In the genomic region with DNA sequence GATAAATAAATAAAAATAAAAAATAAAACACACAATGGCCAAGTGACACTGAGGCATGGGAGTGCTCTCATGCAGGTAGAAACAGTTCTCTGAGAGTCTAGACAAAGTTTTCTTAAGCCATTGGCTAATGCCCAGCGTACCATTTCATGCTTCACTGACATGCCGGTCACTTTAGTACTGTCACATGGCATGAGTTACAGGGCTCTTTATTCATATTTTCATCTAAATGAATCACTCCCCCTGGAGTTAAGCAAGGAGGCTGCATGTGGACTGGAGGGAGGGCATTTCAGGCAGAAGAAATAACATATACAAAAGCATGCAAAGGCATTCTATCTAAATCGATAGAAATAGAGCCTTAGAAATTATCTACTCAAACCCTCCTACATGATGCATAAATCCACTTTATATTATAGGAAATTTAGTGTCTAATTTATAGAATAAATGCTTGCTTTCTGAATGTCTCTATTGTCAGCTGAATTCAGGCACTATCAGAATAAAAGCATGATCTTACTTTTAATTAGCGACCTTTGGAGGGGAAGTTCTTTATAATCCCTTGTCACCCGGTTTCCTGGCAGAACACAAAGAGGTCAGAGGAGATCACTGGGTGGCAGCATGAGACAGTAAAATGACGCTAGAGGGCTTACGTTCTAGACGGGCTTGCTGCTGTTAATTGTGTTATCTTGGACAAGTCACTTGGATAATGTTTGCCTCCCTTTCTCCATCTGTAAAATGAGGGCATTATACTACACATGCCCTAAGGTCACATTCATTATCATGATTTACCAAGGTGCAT, we compare ENCODE assay signal across 9 cellular contexts. TPM values are rescaled to one million over a fixed set of nuclear protein-coding genes. Genes with fewer than 3 reads are reported as not detected.
DNase-seq lines count a peak whose midpoint lies in the region; ATAC-seq and TF ChIP-seq lines count a peak whose summit lies in the region.
"Had no signal": no experiment of that assay in that cellular context is flagged by ENCODE, and none has a peak within 500 bp of the region (broad histone marks: within the 10 kb centered on the region; RNA-seq: fewer than 3 reads in every experiment).

No MANE protein-coding gene starts in this region.

- ATAC-seq in HG03139 (IDR thresholded peaks at IDR 0.05; ENCODE audit: unreplicated experiment) (no peak), HG02588 (IDR thresholded peaks at IDR 0.05; ENCODE audit: unreplicated experiment) (no peak)
- ATAC-seq: naive thymus-derived CD8-positive, alpha-beta T cell had no signal

- H3K9me2 ChIP-seq in SU-DHL-6 (replicated peaks; ENCODE audit: insufficient read depth, low read length) = no peaks in the 10 kb centered on the region

- H3F3A ChIP-seq in SU-DHL-6 (ENCODE audit: insufficient read depth) = no peaks in the 10 kb centered on the region

- H3K27ac Mint-ChIP-seq in HFFc6 = no peak overlapping the region
- no peak overlapping the region for H3K27ac Mint-ChIP-seq in mesothelial cell of epicardium
- H3K27ac Mint-ChIP-seq: naive thymus-derived CD8-positive, alpha-beta T cell had no signal

- no peak overlapping the region for H3K4me3 ChIP-seq in SU-DHL-6 (ENCODE audit: insufficient read depth, low read length, poor library complexity, severe bottlenecking)

- H3K9me3 Mint-ChIP-seq in HFFc6 (no peaks in the 10 kb centered on the region), mesothelial cell of epicardium (no peaks in the 10 kb centered on the region)
- H3K9me3 Mint-ChIP-seq: naive thymus-derived CD8-positive, alpha-beta T cell had no signal

- H3K27me3 Mint-ChIP-seq in HFFc6 (ENCODE audit: insufficient read depth) (peaks cover 31% of the 10 kb centered on the region), mesothelial cell of epicardium (ENCODE audit: low read depth) (peaks cover 59% of the 10 kb centered on the region)

- DNase-seq in CD1c-positive myeloid dendritic cell (ENCODE audit: extremely low spot score) (peak; percentile 36), HFFc6 (peak; percentile 9), iPS-NIHi7 (ENCODE audit: extremely low spot score) (peak; percentile 50), caudate nucleus (lab: John Stamatoyannopoulos, UW) (no peak), mesothelial cell of epicardium (ENCODE audit: low spot score in 2 of 2, unreplicated experiment in 2 of 2) (no peak)

- no peaks in the 10 kb centered on the region for H4K20me1 ChIP-seq in SU-DHL-6 (ENCODE audit: low read depth, low read length)

- no peak overlapping the region for H3K9ac ChIP-seq in SU-DHL-6 (ENCODE audit: low read length)

- H3K4me2 ChIP-seq in SU-DHL-6 (ENCODE audit: low read depth, low read length, poor library complexity, severe bottlenecking) = no peak overlapping the region

- H3K9me3 ChIP-seq in SU-DHL-6 (ENCODE audit: insufficient read depth, low read length) = no peaks in the 10 kb centered on the region

- H3K27ac ChIP-seq in SU-DHL-6 (ENCODE audit: low read depth, low read length) (no peak overlapping the region), caudate nucleus (ENCODE audit: low read depth, low read length) (no peak overlapping the region)

- H3K36me3 Mint-ChIP-seq in HFFc6 (ENCODE audit: low read depth) (no peaks in the 10 kb centered on the region), mesothelial cell of epicardium (no peaks in the 10 kb centered on the region)
- H3K36me3 Mint-ChIP-seq: naive thymus-derived CD8-positive, alpha-beta T cell had no signal

- no peaks in the 10 kb centered on the region for H3K79me2 ChIP-seq in SU-DHL-6 (ENCODE audit: insufficient read depth, low read length)

- H3K27me3 ChIP-seq in SU-DHL-6 (ENCODE audit: low read length) = no peaks in the 10 kb centered on the region

- no peaks in the 10 kb centered on the region for H3K4me1 Mint-ChIP-seq in HFFc6 (ENCODE audit: low read depth)
- H3K4me1 Mint-ChIP-seq in mesothelial cell of epicardium = no peaks in the 10 kb centered on the region
- H3K4me1 Mint-ChIP-seq: naive thymus-derived CD8-positive, alpha-beta T cell had no signal

- H3K4me3 Mint-ChIP-seq in HFFc6 (no peak overlapping the region), mesothelial cell of epicardium (no peak overlapping the region)
- H3K4me3 Mint-ChIP-seq: naive thymus-derived CD8-positive, alpha-beta T cell had no signal

- TF ChIP-seq CTCF in HFFc6 (IDR thresholded peaks at IDR 0.05) = peak; percentile 45
- peak; percentile 12 for TF ChIP-seq CTCF in SU-DHL-6 (IDR thresholded peaks at IDR 0.05; ENCODE audit: insufficient read depth, low read length, poor library complexity, severe bottlenecking)
- TF ChIP-seq CTCF in mesothelial cell of epicardium (IDR thresholded peaks at IDR 0.05; ENCODE audit: unreplicated experiment) = no peak

- H3K36me3 ChIP-seq in SU-DHL-6 (ENCODE audit: low read length) = no peaks in the 10 kb centered on the region

- no peak overlapping the region for H2AFZ ChIP-seq in SU-DHL-6 (ENCODE audit: low read depth, low read length, severe bottlenecking)

RNA-seq across cellular contexts. Expression of a gene that starts 17.5 kb away (rescaled TPM):
- total RNA-seq in HFFc6 (2021; fragmentation: NEBNext Ultra II Directional; extraction: Animal tissue kit (Norgen Biotek cat#: 25700)) = 10 to 100 TPM; 35.4 to 47.0 (median 41.1) TPM
- total RNA-seq in mesothelial cell of epicardium = 34.8 to 39.9 TPM (median 39.7 TPM) in 3 replicates

RNA-seq across cellular contexts. Expression of a gene that starts 40.8 kb away (rescaled TPM):
- 10 to 100 TPM in 5 of 6 experiments, 1 to 10 TPM in 1; 9.3 to 20.2 (median 18.0) TPM for total RNA-seq in HFFc6 (2021; fragmentation: NEBNext Ultra II Directional; extraction: Animal tissue kit (Norgen Biotek cat#: 25700))
- 14.0 to 17.3 TPM (median 16.3 TPM) in 3 replicates for total RNA-seq in mesothelial cell of epicardium

Comparison
In these comparisons a context has a peak if more than half of its experiments do, and no peak if none do; other contexts are left out.
1. DNase-seq: peak in CD1c-positive myeloid dendritic cell (single experiment), HFFc6 (single experiment) and iPS-NIHi7 (single experiment); none in caudate nucleus (0 of 61) and mesothelial cell of epicardium (0 of 2).